ENCODE assay signal across 1 cellular context in genomic region chr10:102399217-102400021, GRCh38.
TF ChIP-seq lines count a peak whose summit lies in the region.

No MANE protein-coding gene starts in this region.

TF ChIP-seq in GM23338, 12 proteins besides CTCF, POLR2A, EP300 and RAD21 (continued from another document):
- TF ChIP-seq ZNF462 (CRISPR knock-in tag; IDR thresholded peaks at IDR 0.05) (no peak), CREB1 (CRISPR knock-in tag; IDR thresholded peaks at IDR 0.05; ENCODE audit: low read depth) (peak; percentile 93), ZNF331 (CRISPR knock-in tag; IDR thresholded peaks at IDR 0.05; ENCODE audit: low read depth) (no peak), STAT1 (IDR thresholded peaks at IDR 0.05; ENCODE audit: unreplicated experiment) (no peak), POLR2AphosphoS5 (IDR thresholded peaks at IDR 0.05; ENCODE audit: low read depth) (peak; percentile 92), JUNB (IDR thresholded peaks at IDR 0.05; ENCODE audit: unreplicated experiment) (no peak), ETS1 (IDR thresholded peaks at IDR 0.05) (no peak)
